Comparison of ENCODE assay signal across 8 cellular contexts in the genomic region with DNA sequence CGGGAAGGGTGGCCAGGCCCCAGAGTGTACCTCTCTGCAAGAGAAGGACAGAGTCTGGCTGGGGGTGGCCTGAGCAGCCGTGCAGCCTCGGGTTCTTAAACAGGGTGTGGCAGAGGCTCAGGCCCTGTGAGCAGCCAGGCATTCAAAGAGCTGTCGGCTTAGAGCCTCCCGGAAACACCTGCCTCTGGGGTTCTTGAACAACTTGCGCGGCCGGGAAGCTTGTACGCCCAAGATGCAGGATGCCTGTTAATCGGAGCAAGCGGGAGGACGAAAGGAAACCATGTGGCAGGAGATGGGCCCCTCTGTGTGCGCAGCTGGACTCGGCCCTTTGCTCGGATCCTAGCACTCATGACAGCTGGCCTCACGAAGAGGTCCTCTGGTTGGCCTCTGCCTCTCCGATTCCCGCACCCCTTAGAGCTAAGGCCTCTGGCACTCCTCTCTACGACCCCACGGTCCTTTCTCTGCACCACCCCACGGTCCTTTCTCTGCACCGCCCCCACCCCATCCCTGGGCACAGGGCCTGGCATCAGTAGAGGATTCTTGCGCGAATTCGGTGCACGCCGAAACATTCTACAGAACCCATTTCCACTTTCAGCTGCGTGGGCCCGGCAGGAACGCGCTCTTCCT. TPM values are rescaled to one million over a fixed set of nuclear protein-coding genes. Genes with fewer than 3 reads are reported as not detected.
A peak's percentile ranks its signal among the peaks of the same experiment; 100 is the strongest.
DNase-seq lines count a peak whose midpoint lies in the region; ATAC-seq and TF ChIP-seq lines count a peak whose summit lies in the region.

No MANE protein-coding gene starts in this region.

- H3K36me3 Mint-ChIP-seq in brain: no peaks in the 10 kb centered on the region

- H3F3A ChIP-seq in MM.1S (ENCODE audit: insufficient read depth, low read length): no peaks in the 10 kb centered on the region
- H3F3A ChIP-seq in neural cell (ENCODE audit: insufficient read depth, low read length, poor library complexity, severe bottlenecking): no peaks in the 10 kb centered on the region

- H3K4me3 ChIP-seq in GM06990 (replicated peaks; ENCODE audit: low read depth, low read length) (peak overlapping the region; percentile 8), MM.1S (ENCODE audit: low read length) (peak overlapping the region; percentile 53), neural cell (ENCODE audit: low read length) (peak overlapping the region; percentile 21)

- H3K4me1 ChIP-seq in MM.1S (ENCODE audit: low read length): no peaks in the 10 kb centered on the region

- H2AFZ ChIP-seq in MM.1S (ENCODE audit: low read length) (peak overlapping the region; percentile 87), neural cell (ENCODE audit: low read depth, low read length) (no peak overlapping the region)

- DNase-seq in GM06990 (ENCODE audit: extremely low read depth, insufficient read length) (no peak), MM.1S (peak; percentile 75), hepatic stellate cell (ENCODE audit: low spot score) (no peak), NCI-H1436 (lab: John Stamatoyannopoulos, UW) (no peak)
- DNase-seq in activated effector memory CD4-positive, alpha-beta T cell treated with anti-CD3 and anti-CD28 coated beads, Interleukin-2, amount 50 U/mL, for 16 hours: no peak

- H3K9me3 ChIP-seq in MM.1S (replicated peaks; ENCODE audit: insufficient read depth, low read length) (no peaks in the 10 kb centered on the region), neural cell (ENCODE audit: low read length) (no peaks in the 10 kb centered on the region)

- H3K9me3 Mint-ChIP-seq in brain: peaks cover 3 to 13% (median 6%) of the 10 kb centered on the region in 5 experiments

- H3K4me2 ChIP-seq in MM.1S (ENCODE audit: low read depth, low read length) (peak overlapping the region; percentile 87), neural cell (ENCODE audit: low read length) (no peak overlapping the region)

- no peak for ATAC-seq in GM21423 (IDR thresholded peaks at IDR 0.05; ENCODE audit: unreplicated experiment)

- peak overlapping the region in 3 of 5 experiments; percentile 13 to 62 (median 41) for H3K4me3 Mint-ChIP-seq in brain

- H3K36me3 ChIP-seq in GM06990 (ENCODE audit: control insufficient read depth, insufficient read depth, low read length) (no peaks in the 10 kb centered on the region), MM.1S (replicated peaks; ENCODE audit: insufficient read depth, low read length) (no peaks in the 10 kb centered on the region), neural cell (ENCODE audit: insufficient read depth, low read length) (no peaks in the 10 kb centered on the region)

- peaks cover 52% of the 10 kb centered on the region for H3K4me1 Mint-ChIP-seq in brain

- H4K20me1 ChIP-seq in MM.1S (ENCODE audit: insufficient read depth, low read length) (no peaks in the 10 kb centered on the region), neural cell (ENCODE audit: insufficient read depth) (no peaks in the 10 kb centered on the region)

- H3K27ac ChIP-seq in MM.1S (ENCODE audit: low read length) (peak overlapping the region; percentile 3; the same call in 1 of the 2 replicates), neural cell (ENCODE audit: low read length) (no peak overlapping the region)

- no peak for TF ChIP-seq EP300 in neural cell (conservative IDR thresholded peaks at IDR 0.05; ENCODE audit: poor library complexity, severe bottlenecking)

- H3K27ac Mint-ChIP-seq in brain: peak overlapping the region in 2 of 5 experiments; percentile 60 to 96

- TF ChIP-seq RAD21 in neural cell (conservative IDR thresholded peaks at IDR 0.05): no peak

- no peaks in the 10 kb centered on the region; the same call in 1 of the 2 replicates for H3K27me3 ChIP-seq in GM06990 (replicated peaks; ENCODE audit: control insufficient read depth, insufficient read depth, low read length)
- H3K27me3 ChIP-seq in MM.1S (replicated peaks; ENCODE audit: insufficient read depth, low read length): no peaks in the 10 kb centered on the region
- H3K27me3 ChIP-seq in neural cell (ENCODE audit: insufficient read depth, low read depth, low read length): no peaks in the 10 kb centered on the region

- H3K9ac ChIP-seq in MM.1S (ENCODE audit: low read length) (peak overlapping the region; percentile 24; the same call in 1 of the 2 replicates), neural cell (ENCODE audit: low read length) (peak overlapping the region; percentile 46)

- H3K9me2 ChIP-seq in MM.1S (replicated peaks; ENCODE audit: insufficient read depth, low read length): no peaks in the 10 kb centered on the region
- no peaks in the 10 kb centered on the region for H3K9me2 ChIP-seq in neural cell (ENCODE audit: insufficient read depth, low read length)

- H3K79me2 ChIP-seq in MM.1S (ENCODE audit: low read length) (no peaks in the 10 kb centered on the region), neural cell (replicated peaks; ENCODE audit: insufficient read depth, low read length) (no peaks in the 10 kb centered on the region)

- H3K27me3 Mint-ChIP-seq in brain: peaks cover 28% of the 10 kb centered on the region

- TF ChIP-seq CTCF in GM06990 (IDR thresholded peaks at IDR 0.05; ENCODE audit: insufficient read depth, low read length, poor library complexity, severe bottlenecking) (no peak), MM.1S (IDR thresholded peaks at IDR 0.05; ENCODE audit: low read length) (no peak), brain (conservative IDR thresholded peaks at IDR 0.05) (no peak), neural cell (IDR thresholded peaks at IDR 0.05; ENCODE audit: poor library complexity, severe bottlenecking) (no peak)

TF ChIP-seq in neural cell, 6 proteins besides CTCF, POLR2A, EP300 and RAD21:
- TF ChIP-seq TAF1 (IDR thresholded peaks at IDR 0.05; ENCODE audit: low read depth) (no peak), SMC3 (conservative IDR thresholded peaks at IDR 0.05; ENCODE audit: poor library complexity) (no peak), POLR2AphosphoS5 (IDR thresholded peaks at IDR 0.05) (no peak)
- TF ChIP-seq, protein P1, sequence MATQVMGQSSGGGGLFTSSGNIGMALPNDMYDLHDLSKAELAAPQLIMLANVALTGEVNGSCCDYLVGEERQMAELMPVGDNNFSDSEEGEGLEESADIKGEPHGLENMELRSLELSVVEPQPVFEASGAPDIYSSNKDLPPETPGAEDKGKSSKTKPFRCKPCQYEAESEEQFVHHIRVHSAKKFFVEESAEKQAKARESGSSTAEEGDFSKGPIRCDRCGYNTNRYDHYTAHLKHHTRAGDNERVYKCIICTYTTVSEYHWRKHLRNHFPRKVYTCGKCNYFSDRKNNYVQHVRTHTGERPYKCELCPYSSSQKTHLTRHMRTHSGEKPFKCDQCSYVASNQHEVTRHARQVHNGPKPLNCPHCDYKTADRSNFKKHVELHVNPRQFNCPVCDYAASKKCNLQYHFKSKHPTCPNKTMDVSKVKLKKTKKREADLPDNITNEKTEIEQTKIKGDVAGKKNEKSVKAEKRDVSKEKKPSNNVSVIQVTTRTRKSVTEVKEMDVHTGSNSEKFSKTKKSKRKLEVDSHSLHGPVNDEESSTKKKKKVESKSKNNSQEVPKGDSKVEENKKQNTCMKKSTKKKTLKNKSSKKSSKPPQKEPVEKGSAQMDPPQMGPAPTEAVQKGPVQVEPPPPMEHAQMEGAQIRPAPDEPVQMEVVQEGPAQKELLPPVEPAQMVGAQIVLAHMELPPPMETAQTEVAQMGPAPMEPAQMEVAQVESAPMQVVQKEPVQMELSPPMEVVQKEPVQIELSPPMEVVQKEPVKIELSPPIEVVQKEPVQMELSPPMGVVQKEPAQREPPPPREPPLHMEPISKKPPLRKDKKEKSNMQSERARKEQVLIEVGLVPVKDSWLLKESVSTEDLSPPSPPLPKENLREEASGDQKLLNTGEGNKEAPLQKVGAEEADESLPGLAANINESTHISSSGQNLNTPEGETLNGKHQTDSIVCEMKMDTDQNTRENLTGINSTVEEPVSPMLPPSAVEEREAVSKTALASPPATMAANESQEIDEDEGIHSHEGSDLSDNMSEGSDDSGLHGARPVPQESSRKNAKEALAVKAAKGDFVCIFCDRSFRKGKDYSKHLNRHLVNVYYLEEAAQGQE (IDR thresholded peaks at IDR 0.05; ENCODE audit: borderline replicate concordance): no peak

RNA-seq across cellular contexts. Expression of a gene that starts 23.9 kb away (rescaled TPM):
- polyA plus RNA-seq in brain (ENCODE audit: insufficient read depth, low read depth, low replicate concordance) (5.3 TPM), neural cell (2.2 and 2.5 TPM in 2 replicates)
- 6.3 and 9.8 TPM in 2 replicates for polyA minus RNA-seq in neural cell

RNA-seq across cellular contexts. Expression of a gene that starts 25.2 kb away (rescaled TPM):
- 42.1 TPM for polyA plus RNA-seq in brain (ENCODE audit: insufficient read depth, low read depth, low replicate concordance)
- polyA plus RNA-seq in neural cell: 102 and 105 TPM in 2 replicates
- 45.7 and 48.0 TPM in 2 replicates for polyA minus RNA-seq in neural cell
